Comparison of ENCODE assay signal across 24 cellular contexts in the genomic region with DNA sequence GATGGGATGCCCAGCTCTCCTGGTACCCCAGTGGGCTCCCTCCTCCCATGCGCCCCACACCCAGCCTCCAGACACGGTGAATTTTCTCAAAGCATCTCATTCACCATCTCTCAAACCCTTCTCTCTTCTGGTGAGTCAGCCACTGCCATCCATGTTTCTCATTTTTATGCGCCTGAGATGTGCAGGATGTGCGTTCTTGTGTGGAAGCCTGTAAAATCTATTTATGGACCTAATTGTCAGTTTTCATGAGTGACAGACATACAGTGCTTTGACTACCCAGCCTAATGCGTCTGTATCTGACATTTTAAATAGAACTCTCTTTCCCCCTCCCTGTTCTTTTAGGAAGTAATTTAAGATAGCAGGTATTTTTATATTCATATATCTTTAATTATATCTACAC.
DNase-seq lines count a peak whose midpoint lies in the region; ATAC-seq, FAIRE-seq and TF ChIP-seq lines count a peak whose summit lies in the region.
"Had no signal": no experiment of that assay in that cellular context is flagged by ENCODE, and none has a peak within 500 bp of the region (broad histone marks: within the 10 kb centered on the region; RNA-seq: fewer than 3 reads in every experiment).

No MANE protein-coding gene starts in this region.

- no peak overlapping the region for H2AFZ ChIP-seq in SK-N-SH (ENCODE audit: low read depth)
- H2AFZ ChIP-seq in H1 (ENCODE audit: low read length), result no peak overlapping the region
- peak overlapping the region; percentile 27 for H2AFZ ChIP-seq in neural cell (ENCODE audit: low read depth, low read length)

- no peak for TF ChIP-seq POLR2A in H1 (IDR thresholded peaks at IDR 0.05; ENCODE audit: control extremely low read depth in 1 of 2, low read depth in 2 of 2, low read length in 2 of 2)

- H3K56ac ChIP-seq in H1 (replicated peaks; ENCODE audit: insufficient read length, low read depth, low read length), result no peak overlapping the region

- H3K14ac ChIP-seq in H1 (ENCODE audit: insufficient read length), result no peak overlapping the region

- no peaks in the 10 kb centered on the region for H3K23me2 ChIP-seq in H1 (ENCODE audit: low read depth, low read length)

- 0 out of 2 replicates have a peak overlapping the region, but pooled peaks have one; percentile 18 for H2BK12ac ChIP-seq in H1 (ENCODE audit: low read depth, low read length)

- no peak for DNase-seq in SK-N-SH
- no peak for DNase-seq in H1 (ENCODE audit: low read depth in 1 of 2, low spot score in 2 of 2)
- DNase-seq in WERI-Rb-1, result no peak
- DNase-seq: AML-193; C1 segment of cervical spinal cord; CD4-positive, alpha-beta memory T cell; CD4-positive, CD25-positive, alpha-beta regulatory T cell; CD8-positive, alpha-beta memory T cell; COR-L47; DMS 273 treated with DMSO at 0.1 percent for 48 hours; DMS153; DMS53; DMS79; DND-41; GF-D8 had no signal

- CTCF ChIA-PET in SK-N-SH (lab: Yijun Ruan, JAX), result interaction anchor here (0.7 to 1.0 kb wide), 2 partner anchors 125 to 481 kb away, joined by 3 read pairs; no protein-coding TSS in a partner anchor
- CTCF ChIA-PET in H1 (lab: Charles Lee; ENCODE audit: partially characterized antibody), result no interaction called here

- no peak overlapping the region for H2BK120ac ChIP-seq in H1 (replicated peaks; ENCODE audit: low read depth, low read length)

- no peaks in the 10 kb centered on the region for H3F3A ChIP-seq in SK-N-SH (replicated peaks; ENCODE audit: insufficient read depth)
- peaks cover 4% of the 10 kb centered on the region for H3F3A ChIP-seq in neural cell (ENCODE audit: insufficient read depth, low read length, poor library complexity, severe bottlenecking)

- H3K23ac ChIP-seq in H1 (ENCODE audit: insufficient read length), result no peak overlapping the region

- no peaks in the 10 kb centered on the region for H3K79me1 ChIP-seq in H1 (ENCODE audit: low read depth, low read length)

- no peaks in the 10 kb centered on the region for H3K36me3 ChIP-seq in SK-N-SH (replicated peaks in 1 of 2; ENCODE audit: control insufficient read depth in 1 of 2, insufficient read depth in 2 of 2, low read length in 1 of 2)
- H3K36me3 ChIP-seq in H1 (ENCODE audit: control insufficient read depth in 2 of 4, insufficient read depth in 4 of 4, low read length in 3 of 4), result no peaks in the 10 kb centered on the region
- H3K36me3 ChIP-seq in neural cell (ENCODE audit: insufficient read depth, low read length), result no peaks in the 10 kb centered on the region
- H3K36me3 ChIP-seq in WERI-Rb-1, result no peaks in the 10 kb centered on the region

- H2BK5ac ChIP-seq in H1 (ENCODE audit: low read depth, low read length), result no peak overlapping the region

- H3K4me3 ChIP-seq in SK-N-SH (ENCODE audit: low read depth in 2 of 2, low read length in 1 of 2), result no peak overlapping the region
- no peak overlapping the region for H3K4me3 ChIP-seq in H1 (ENCODE audit: extremely low read depth in 1 of 4, insufficient read depth in 2 of 4, low read depth in 3 of 4, low read length in 4 of 4)
- H3K4me3 ChIP-seq in neural cell (ENCODE audit: low read length), result peak overlapping the region; percentile 53
- H3K4me3 ChIP-seq in WERI-Rb-1 (ENCODE audit: low read depth, low read length), result no peak overlapping the region
- H3K4me3 ChIP-seq: A549 had no signal

- no peak overlapping the region for H3K18ac ChIP-seq in H1 (ENCODE audit: extremely low read depth, low read length)

- WGBS in SK-N-SH (ENCODE audit: low lambda C conversion rate), result 73% methylated on average over 5 of the region's 5 CpGs
- WGBS in H1 (ENCODE audit: extremely low coverage in 1 of 2, insufficient coverage in 1 of 2, insufficient read length in 1 of 2, insufficient replicate concordance in 2 of 2, low coverage in 1 of 2, low lambda C conversion rate in 2 of 2, missing lambda C conversion rate in 1 of 2), 2 experiments, result 94% methylated on average over 5 of the region's 5 CpGs; no CpG with 5 or more reads in 1 of the 2 experiments

- no peak overlapping the region for H2BK20ac ChIP-seq in H1 (ENCODE audit: low read length)

- H4K20me1 ChIP-seq in SK-N-SH (ENCODE audit: insufficient read depth) (no peaks in the 10 kb centered on the region), H1 (replicated peaks in 1 of 2; ENCODE audit: control insufficient read depth in 1 of 2, insufficient read depth in 2 of 2, low read length in 2 of 2) (no peaks in the 10 kb centered on the region), neural cell (ENCODE audit: insufficient read depth) (no peaks in the 10 kb centered on the region)

- TF ChIP-seq RAD21 in SK-N-SH (IDR thresholded peaks at IDR 0.05; ENCODE audit: low read length), result no peak
- no peak for TF ChIP-seq RAD21 in H1 (IDR thresholded peaks at IDR 0.05 in 1 of 2, conservative IDR thresholded peaks at IDR 0.05 in 1 of 2; ENCODE audit: low read depth in 2 of 2, low read length in 2 of 2)
- TF ChIP-seq RAD21 in neural cell (conservative IDR thresholded peaks at IDR 0.05), result peak; percentile 47

- no peak overlapping the region for H3K4ac ChIP-seq in H1 (replicated peaks; ENCODE audit: insufficient read length, low read depth, low read length)

- H3K9me3 ChIP-seq in SK-N-SH, result no peaks in the 10 kb centered on the region
- no peaks in the 10 kb centered on the region for H3K9me3 ChIP-seq in H1 (ENCODE audit: insufficient read depth in 2 of 2, low read depth in 1 of 2, low read length in 1 of 2)
- no peaks in the 10 kb centered on the region for H3K9me3 ChIP-seq in neural cell (ENCODE audit: low read length)
- H3K9me3 ChIP-seq in WERI-Rb-1 (ENCODE audit: severe bottlenecking), result no peaks in the 10 kb centered on the region
- H3K9me3 ChIP-seq: A549 had no signal

- ATAC-seq in SK-N-SH treated with all-trans-retinoic acid at 6 μM for 48 hours, result no peak
- no peak for ATAC-seq in activated CD4-positive, CD25-positive, alpha-beta regulatory T cell treated with anti-CD3 and anti-CD28 coated beads, Interleukin-2, amount 50 U/mL, for 24 hours
- ATAC-seq in GM18520 (IDR thresholded peaks at IDR 0.05; ENCODE audit: unreplicated experiment), result no peak
- ATAC-seq: A549 had no signal

- H3K79me2 ChIP-seq in SK-N-SH (ENCODE audit: insufficient read depth) (no peaks in the 10 kb centered on the region), H1 (ENCODE audit: control insufficient read depth in 1 of 2, insufficient read depth in 2 of 2, low read length in 2 of 2) (no peaks in the 10 kb centered on the region), neural cell (replicated peaks; ENCODE audit: insufficient read depth, low read length) (no peaks in the 10 kb centered on the region)

- TF ChIP-seq EP300 in SK-N-SH (IDR thresholded peaks at IDR 0.05; ENCODE audit: borderline replicate concordance in 1 of 2, low read depth in 1 of 2, low read length in 1 of 2) (no peak), H1 (IDR thresholded peaks at IDR 0.05; ENCODE audit: borderline replicate concordance in 1 of 2, low read depth in 2 of 2, low read length in 2 of 2) (no peak), neural cell (conservative IDR thresholded peaks at IDR 0.05; ENCODE audit: poor library complexity, severe bottlenecking) (peak; percentile 92)

- H3K4me1 ChIP-seq in SK-N-SH (ENCODE audit: control insufficient read depth in 1 of 2, insufficient read depth in 2 of 2, low read depth in 1 of 2, low read length in 1 of 2), result no peaks in the 10 kb centered on the region; a peak in 1 of 4 replicates
- peaks cover 4 to 12% (median 9%) of the 10 kb centered on the region in 4 experiments; a peak in 6 of 7 replicates for H3K4me1 ChIP-seq in H1 (replicated peaks in 1 of 4; ENCODE audit: control insufficient read depth in 3 of 4, insufficient read depth in 4 of 4, low read length in 3 of 4)
- H3K4me1 ChIP-seq: A549 had no signal

- H3K27ac ChIP-seq in SK-N-SH (ENCODE audit: low read depth in 2 of 2, low read length in 1 of 2) (no peak overlapping the region), H1 (ENCODE audit: low read depth, low read length) (no peak overlapping the region), neural cell (ENCODE audit: low read length) (peak overlapping the region; percentile 97), WERI-Rb-1 (no peak overlapping the region)
- H3K27ac ChIP-seq: 22Rv1, A549 had no signal

- no peak overlapping the region for H4K91ac ChIP-seq in H1 (replicated peaks; ENCODE audit: insufficient read length, low read length)

- H3K27me3 ChIP-seq in SK-N-SH (ENCODE audit: insufficient read depth) (no peaks in the 10 kb centered on the region), H1 (replicated peaks in 1 of 4; ENCODE audit: control insufficient read depth in 3 of 4, extremely low read depth in 1 of 4, insufficient read depth in 3 of 4, low read length in 3 of 4) (no peaks in the 10 kb centered on the region), neural cell (ENCODE audit: insufficient read depth, low read depth, low read length) (no peaks in the 10 kb centered on the region), WERI-Rb-1 (ENCODE audit: insufficient read depth, low read depth, severe bottlenecking) (no peaks in the 10 kb centered on the region)

- H2AK5ac ChIP-seq in H1 (ENCODE audit: low read depth, low read length), result no peak overlapping the region

- FAIRE-seq in H1 (lab: Jason Lieb, UNC), result no peak
- FAIRE-seq: A549, G401.6, GM12891, GM19239 had no signal

- POLR2A ChIA-PET in SK-N-SH (lab: Yijun Ruan, JAX) (no interaction called here), H1 (lab: Charles Lee; ENCODE audit: partially characterized antibody) (interaction anchor here (0.8 kb wide), 1 partner anchor 242 kb away, joined by 3 read pairs; no protein-coding TSS in a partner anchor)

- H2BK15ac ChIP-seq in H1 (ENCODE audit: low read length), result no peak overlapping the region

- TF ChIP-seq CTCF in SK-N-SH (IDR thresholded peaks at IDR 0.05), result no peak
- no peak for TF ChIP-seq CTCF in H1 (IDR thresholded peaks at IDR 0.05; ENCODE audit: control extremely low read depth in 1 of 3, insufficient read depth in 1 of 3, low read depth in 1 of 3, low read length in 3 of 3)
- TF ChIP-seq CTCF in neural cell (IDR thresholded peaks at IDR 0.05; ENCODE audit: poor library complexity, severe bottlenecking), result no peak
- no peak for TF ChIP-seq CTCF in WERI-Rb-1 (IDR thresholded peaks at IDR 0.05; ENCODE audit: low read depth, low read length)

- H4K8ac ChIP-seq in H1 (ENCODE audit: extremely low read depth, insufficient read depth, low read length), result no peak overlapping the region

- no peak overlapping the region for H4K5ac ChIP-seq in H1 (ENCODE audit: insufficient read length, low read depth, low read length)

- no peak overlapping the region for H3K4me2 ChIP-seq in SK-N-SH
- no peak overlapping the region for H3K4me2 ChIP-seq in H1 (ENCODE audit: insufficient read depth in 1 of 2, low read depth in 2 of 2, low read length in 2 of 2)
- H3K4me2 ChIP-seq in neural cell (ENCODE audit: low read length), result peak overlapping the region; percentile 66
- H3K4me2 ChIP-seq: A549 had no signal

- H3K9me2 ChIP-seq in SK-N-SH (no peaks in the 10 kb centered on the region), neural cell (ENCODE audit: insufficient read depth, low read length) (no peaks in the 10 kb centered on the region)

- no peak overlapping the region for H3K9ac ChIP-seq in SK-N-SH
- H3K9ac ChIP-seq in H1 (replicated peaks in 1 of 4; ENCODE audit: extremely low read depth in 1 of 4, low read depth in 3 of 4, low read length in 3 of 4), result no peak overlapping the region
- peak overlapping the region; percentile 68 for H3K9ac ChIP-seq in neural cell (ENCODE audit: low read length)

TF ChIP-seq in H1, 55 proteins besides CTCF, POLR2A, EP300 and RAD21 (continues in another document):
- TF ChIP-seq TAF1 (IDR thresholded peaks at IDR 0.05; ENCODE audit: low read depth, low read length), result no peak
